Comparison of ENCODE assay signal across 6 cellular contexts in genomic region chr1:109249654-109250401, GRCh38. TPM values are rescaled to one million over a fixed set of nuclear protein-coding genes. Genes with fewer than 3 reads are reported as not detected.
DNase-seq lines count a peak whose midpoint lies in the region; TF ChIP-seq lines count a peak whose summit lies in the region.

No MANE protein-coding gene starts in this region.

- H3K9me3 ChIP-seq in iPS-20b (ENCODE audit: insufficient read depth, low read depth, low read length): no peaks in the 10 kb centered on the region

- CTCF ChIA-PET in activated naive CD4-positive, alpha-beta T cell treated with anti-CD3 and anti-CD28 coated beads for 36 hours (lab: Charles Lee): interaction anchor here (0.8 to 2.0 kb wide), 3 partner anchors 13 to 297 kb away, joined by 3 to 5 read pairs (median 3); no protein-coding TSS in a partner anchor
- CTCF ChIA-PET in RWPE1 (lab: Yijun Ruan, JAX): interaction anchor here (0.8 kb wide), 1 partner anchor 14 kb away, joined by 3 read pairs; no protein-coding TSS in a partner anchor

- peaks cover 3% of the 10 kb centered on the region for H3K4me1 Mint-ChIP-seq in activated naive CD4-positive, alpha-beta T cell treated with anti-CD3 and anti-CD28 coated beads for 36 hours (ENCODE audit: low read depth)

- peak overlapping the region; percentile 63; the same call in 1 of the 2 replicates for H3K9ac ChIP-seq in iPS-20b (ENCODE audit: low read depth, low read length)

- DNase-seq in activated naive CD4-positive, alpha-beta T cell treated with anti-CD3 and anti-CD28 coated beads for 36 hours: no peak
- DNase-seq in activated naive CD4-positive, alpha-beta T cell treated with Interleukin-2 at 50 U/mL for 16 hours: no peak
- no peak for DNase-seq in RWPE1 (ENCODE audit: low spot score)
- no peak for DNase-seq in NCI-H1930 (lab: John Stamatoyannopoulos, UW)
- DNase-seq in A172 (ENCODE audit: low spot score): no peak

- H3K27me3 ChIP-seq in iPS-20b (ENCODE audit: insufficient read depth, low read length): peaks cover 32% of the 10 kb centered on the region

- H3K27ac Mint-ChIP-seq in activated naive CD4-positive, alpha-beta T cell treated with anti-CD3 and anti-CD28 coated beads for 36 hours: no peak overlapping the region

- peak overlapping the region; percentile 49 for H3K4me3 Mint-ChIP-seq in activated naive CD4-positive, alpha-beta T cell treated with anti-CD3 and anti-CD28 coated beads for 36 hours

- POLR2A ChIA-PET in RWPE1 (lab: Yijun Ruan, JAX; ENCODE audit: low non-redundant PET): interaction anchor here (0.6 to 1.5 kb wide), 3 partner anchors 9 to 40 kb away, joined by 3 to 5 read pairs (median 3); no protein-coding TSS in a partner anchor

- no peaks in the 10 kb centered on the region for H3K27me3 Mint-ChIP-seq in activated naive CD4-positive, alpha-beta T cell treated with anti-CD3 and anti-CD28 coated beads for 36 hours (ENCODE audit: low read depth)

- peak overlapping the region; percentile 60; the same call in 1 of the 2 replicates for H3K4me3 ChIP-seq in iPS-20b (ENCODE audit: low read length)

- H3K9me3 Mint-ChIP-seq in activated naive CD4-positive, alpha-beta T cell treated with anti-CD3 and anti-CD28 coated beads for 36 hours: no peaks in the 10 kb centered on the region

- peak overlapping the region; percentile 61 for H3K27ac ChIP-seq in RWPE1
- H3K27ac ChIP-seq in iPS-20b (ENCODE audit: low read length): no peak overlapping the region

- H3K4me1 ChIP-seq in iPS-20b (ENCODE audit: insufficient read depth, low read length): peaks cover 21% of the 10 kb centered on the region; the same call in 1 of the 2 replicates

- H3K36me3 ChIP-seq in iPS-20b (ENCODE audit: insufficient read depth, low read depth, low read length): peaks cover 15% of the 10 kb centered on the region; the same call in 1 of the 2 replicates

- intact Hi-C loops in activated naive CD4-positive, alpha-beta T cell treated with anti-CD3 and anti-CD28 coated beads for 36 hours (cut with micrococcal nuclease): loop anchor here (1.0 to 10.0 kb wide), 4 partner anchors 10 to 235 kb away; partner anchors contain the start of gene ATXN7L2

- TF ChIP-seq CTCF in RWPE1 (conservative IDR thresholded peaks at IDR 0.05; ENCODE audit: low read depth): no peak

- H3K36me3 Mint-ChIP-seq in activated naive CD4-positive, alpha-beta T cell treated with anti-CD3 and anti-CD28 coated beads for 36 hours (ENCODE audit: low read depth): no peaks in the 10 kb centered on the region

RNA-seq across cellular contexts. Expression of gene CELSR2, which starts 0.5 kb away (rescaled TPM):
- 1 to 10 TPM; 1.1 to 1.2 TPM for total RNA-seq in activated naive CD4-positive, alpha-beta T cell treated with anti-CD3 and anti-CD28 coated beads for 36 hours
- total RNA-seq in A172 (2014; rRNA removed; shearing (Covaris generic)): 10.3 and 14.9 TPM in 2 replicates

RNA-seq across cellular contexts. Expression of gene PSRC1, which starts 33.1 kb away (rescaled TPM):
- 10 to 100 TPM; 19.3 to 21.5 TPM for total RNA-seq in activated naive CD4-positive, alpha-beta T cell treated with anti-CD3 and anti-CD28 coated beads for 36 hours
- total RNA-seq in A172 (2014; rRNA removed; shearing (Covaris generic)): 32.7 and 42.3 TPM in 2 replicates

RNA-seq across cellular contexts. Expression of gene SARS1, which starts 36.1 kb away (rescaled TPM):
- 100 to 1,000 TPM; 363 TPM for total RNA-seq in activated naive CD4-positive, alpha-beta T cell treated with anti-CD3 and anti-CD28 coated beads for 36 hours
- total RNA-seq in A172 (2014; rRNA removed; shearing (Covaris generic)): 224 and 232 TPM in 2 replicates

RNA-seq across cellular contexts. Expression of gene MYBPHL, which starts 57.0 kb away (rescaled TPM):
- not detected for total RNA-seq in activated naive CD4-positive, alpha-beta T cell treated with anti-CD3 and anti-CD28 coated beads for 36 hours
- total RNA-seq in A172 (2014; rRNA removed; shearing (Covaris generic)): 1.8 TPM in 1 of 2 replicates, not detected in the other
